ENCODE assay signal across 8 cellular contexts in genomic region chr10:89535185-89536012, GRCh38. TPM values are rescaled to one million over a fixed set of nuclear protein-coding genes. Genes with fewer than 3 reads are reported as not detected.
DNase-seq lines count a peak whose midpoint lies in the region; ATAC-seq, FAIRE-seq and TF ChIP-seq lines count a peak whose summit lies in the region.

Gene SLC16A12 (minus strand): TSS chr10:89535594. CDS start chr10:89462578, 73,016 bp downstream.

- 2% methylated on average over 15 of the region's 87 CpGs for WGBS in right lobe of liver (ENCODE audit: insufficient coverage, low coverage, low lambda C conversion rate, missing lambda C conversion rate)
- WGBS in tibial nerve, 2 donors, result 4 to 5% methylated on average over 24 to 31 of the region's 87 CpGs

- H3K36me3 ChIP-seq in colonic mucosa (no peaks in the 10 kb centered on the region), right lobe of liver (no peaks in the 10 kb centered on the region), tibial nerve (no peaks in the 10 kb centered on the region)

- H3K9me3 ChIP-seq in colonic mucosa (no peaks in the 10 kb centered on the region), right lobe of liver (no peaks in the 10 kb centered on the region), tibial nerve (no peaks in the 10 kb centered on the region)

- ATAC-seq in right lobe of liver (peak; percentile 41 to 73 (median 68)), HG03342 (IDR thresholded peaks at IDR 0.05; ENCODE audit: unreplicated experiment) (no peak)

- no peak within 1 kb of the TSS for H3K27ac ChIP-seq in colonic mucosa
- H3K27ac ChIP-seq in right lobe of liver, result no peak within 1 kb of the TSS
- H3K27ac ChIP-seq in tibial nerve, result peak within 1 kb of the TSS in 3 of 4 donors; percentile 70 to 90 (median 74)

- peaks cover 35% of the 10 kb centered on the region for H3K27me3 ChIP-seq in colonic mucosa
- no peaks in the 10 kb centered on the region for H3K27me3 ChIP-seq in right lobe of liver
- H3K27me3 ChIP-seq in tibial nerve, result peaks cover 0 to 49% of the 10 kb centered on the region in 2 donors

- TF ChIP-seq CTCF in colonic mucosa (IDR thresholded peaks at IDR 0.05) (no peak), right lobe of liver (IDR thresholded peaks at IDR 0.05) (no peak), tibial nerve (IDR thresholded peaks at IDR 0.05) (peak in 2 of 5 experiments; percentile 19 to 38)

- TF ChIP-seq EP300 in tibial nerve (IDR thresholded peaks at IDR 0.05), result peak in 1 of 2 donors; percentile 37

- DNase-seq in activated CD4-positive, alpha-beta T cell treated with anti-CD3 and anti-CD28 coated beads, Interleukin-2, amount 50 U/mL, for 48 hours, result peak; percentile 1 to 5
- no peak for DNase-seq in activated CD4-positive, alpha-beta T cell treated with anti-CD3 and anti-CD28 coated beads for 4 hours
- DNase-seq in colonic mucosa (no peak), right lobe of liver (peak in 1 of 3 donors; percentile 25), tibial nerve (ENCODE audit: low spot score in 2 of 2) (no peak), GM19239 (ENCODE audit: insufficient read length, low spot score) (no peak)
- DNase-seq in activated CD4-positive, CD25-positive, alpha-beta regulatory T cell (lab: John Stamatoyannopoulos, UW), result no peak

- intact Hi-C loops in colonic mucosa (cut with DNase I) (no loop called here), right lobe of liver (cut with DNase I) (no loop called here)

- FAIRE-seq in GM19239 (lab: Jason Lieb, UNC), result no peak

- no peaks in the 10 kb centered on the region for H3K4me1 ChIP-seq in colonic mucosa
- H3K4me1 ChIP-seq in right lobe of liver, result peaks cover 0 to 11% (median 0%) of the 10 kb centered on the region in 4 donors
- peaks cover 0 to 34% (median 7%) of the 10 kb centered on the region in 4 donors for H3K4me1 ChIP-seq in tibial nerve

- H3K9ac ChIP-seq in colonic mucosa (ENCODE audit: low read depth in 2 of 2, low read length in 2 of 2), result no peak within 1 kb of the TSS

- TF ChIP-seq POLR2A in right lobe of liver (IDR thresholded peaks at IDR 0.05) (no peak), tibial nerve (IDR thresholded peaks at IDR 0.05) (no peak)

- peak within 1 kb of the TSS; percentile 20 for H3K4me3 ChIP-seq in colonic mucosa
- H3K4me3 ChIP-seq in right lobe of liver, result peak within 1 kb of the TSS; percentile 26 to 61 (median 52)
- H3K4me3 ChIP-seq in tibial nerve, result peak within 1 kb of the TSS; percentile 41 to 77 (median 46)

RNA-seq across cellular contexts. Expression of gene SLC16A12, which starts in this region (rescaled TPM):
- total RNA-seq in colonic mucosa (under 1 TPM; 0.20 to 0.24 TPM), right lobe of liver (1 to 10 TPM in 2 of 6 experiments, under 1 TPM in 4; 0.20 to 6.1 (median 0.80) TPM), tibial nerve (10 to 100 TPM; 25.8 to 45.4 (median 42.8) TPM)

Comparison
In these comparisons a context has a peak if more than half of its experiments do, and no peak if none do; other contexts are left out.
1. DNase-seq: peak in activated CD4-positive, alpha-beta T cell treated with anti-CD3 and anti-CD28 coated beads, Interleukin-2, amount 50 U/mL, for 48 hours (2 of 2); none in activated CD4-positive, alpha-beta T cell treated with anti-CD3 and anti-CD28 coated beads for 4 hours (0 of 2), colonic mucosa (single experiment), tibial nerve (0 of 2), activated CD4-positive, CD25-positive, alpha-beta regulatory T cell (0 of 4) and GM19239 (single experiment).
2. H3K27ac ChIP-seq: peak in tibial nerve (3 of 4); none in colonic mucosa (single experiment) and right lobe of liver (0 of 3).
3. Peak in every context shown above with its lines, with median percentiles within 50 percentile points of each other: H3K4me3 ChIP-seq.